Comparison of ENCODE assay signal across 19 cellular contexts in the genomic region with DNA sequence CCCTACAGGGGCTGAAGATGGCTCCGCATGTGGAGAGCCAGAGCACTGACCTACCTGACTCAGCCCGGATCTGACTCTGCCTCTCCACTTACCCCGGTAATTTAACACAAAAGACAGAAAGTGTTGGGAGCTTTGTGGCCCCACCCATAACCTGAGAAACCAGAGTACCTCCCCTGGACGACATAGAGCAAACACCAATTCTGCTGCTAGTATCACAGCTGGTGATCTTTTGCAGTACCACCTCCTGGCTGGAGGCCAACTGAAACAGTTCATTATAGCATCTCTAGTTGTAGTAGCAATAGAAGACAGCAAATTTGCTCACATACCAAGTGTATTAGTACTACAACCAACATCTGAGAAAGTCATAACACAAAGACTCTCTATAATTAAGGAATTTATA.
DNase-seq lines count a peak whose midpoint lies in the region; ATAC-seq and TF ChIP-seq lines count a peak whose summit lies in the region.
"Had no signal": no experiment of that assay in that cellular context is flagged by ENCODE, and none has a peak within 500 bp of the region (broad histone marks: within the 10 kb centered on the region; RNA-seq: fewer than 3 reads in every experiment).

No MANE protein-coding gene starts in this region.

- H3K27ac Mint-ChIP-seq in neural progenitor cell: no peak overlapping the region
- H3K27ac Mint-ChIP-seq: CD4-positive, alpha-beta memory T cell; T-helper 1 cell treated with Interleukin-12 subunit alpha and Interleukin-12 subunit beta and Interleukin-4 antibody, amounts not matched to agents 30 μg/mL and 1 μg/mL, for 36 hours had no signal

- H3K9me3 ChIP-seq in neural progenitor cell (ENCODE audit: low read depth) (no peaks in the 10 kb centered on the region), right cardiac atrium (ENCODE audit: control insufficient read depth, low read length) (no peaks in the 10 kb centered on the region), trophoblast cell (ENCODE audit: insufficient read depth, low read depth, low read length) (no peaks in the 10 kb centered on the region)
- H3K9me3 ChIP-seq: A549, BLaER1, SJSA1 had no signal

- H4K91ac ChIP-seq in trophoblast cell (ENCODE audit: low read depth, low read length): no peak overlapping the region

- H3K9ac ChIP-seq in neural progenitor cell: no peak overlapping the region
- H3K9ac ChIP-seq in trophoblast cell (ENCODE audit: low read length): no peak overlapping the region
- H3K9ac ChIP-seq: BLaER1 had no signal

- ATAC-seq in right cardiac atrium: no peak
- ATAC-seq: A549, HepG2, Panc1 had no signal

- no peak overlapping the region for H2AK5ac ChIP-seq in trophoblast cell (ENCODE audit: low read length)

- no peak overlapping the region for H3K14ac ChIP-seq in trophoblast cell (ENCODE audit: low read length)

- H3K79me2 ChIP-seq in neural progenitor cell (ENCODE audit: low read depth): no peaks in the 10 kb centered on the region
- no peaks in the 10 kb centered on the region for H3K79me2 ChIP-seq in trophoblast cell (ENCODE audit: control insufficient read depth, insufficient read depth, low read length, poor library complexity)

- no peak overlapping the region for H3K23ac ChIP-seq in trophoblast cell (ENCODE audit: low read length)

- no peak for TF ChIP-seq CTCF in neural progenitor cell (IDR thresholded peaks at IDR 0.05)

- no peak overlapping the region for H2BK120ac ChIP-seq in trophoblast cell (ENCODE audit: insufficient read depth, low read length, poor library complexity)

- intact Hi-C loops in right cardiac atrium (cut with DNase I): no loop called here

- no peaks in the 10 kb centered on the region for H4K20me1 ChIP-seq in neural progenitor cell (ENCODE audit: low read depth)
- H4K20me1 ChIP-seq: BLaER1 had no signal

- H2BK5ac ChIP-seq in trophoblast cell (ENCODE audit: low read depth, low read length, poor library complexity): no peak overlapping the region

- no peak overlapping the region for H3K4me3 ChIP-seq in neural progenitor cell
- no peak overlapping the region for H3K4me3 ChIP-seq in right cardiac atrium (ENCODE audit: low read length)
- H3K4me3 ChIP-seq in trophoblast cell (ENCODE audit: low read depth, low read length): no peak overlapping the region
- H3K4me3 ChIP-seq: A549, BLaER1, SJSA1 had no signal

- H3F3A ChIP-seq in neural progenitor cell (ENCODE audit: low read depth): no peaks in the 10 kb centered on the region

- DNase-seq in NCI-H510A (lab: John Stamatoyannopoulos, UW) (peak; percentile 0), NCI-H510A treated with DMSO at 0.1 percent for 48 hours (lab: John Stamatoyannopoulos, UW) (no peak), NCI-H1105 (lab: John Stamatoyannopoulos, UW) (peak; percentile 50), NCI-H774 (lab: John Stamatoyannopoulos, UW) (peak; percentile 12), neural progenitor cell (ENCODE audit: low spot score) (no peak), right cardiac atrium (no peak), trophoblast cell (no peak)
- DNase-seq: CD4-positive, alpha-beta memory T cell; DND-41; KBM-7; MV-4-11; NCI-H1694; NCI-H2171 had no signal

- H4K8ac ChIP-seq in trophoblast cell (ENCODE audit: low read depth, low read length): no peak overlapping the region

- H4K12ac ChIP-seq in trophoblast cell (ENCODE audit: low read depth, low read length): no peak overlapping the region

- H3K9me3 Mint-ChIP-seq in neural progenitor cell: no peaks in the 10 kb centered on the region
- H3K9me3 Mint-ChIP-seq: CD4-positive, alpha-beta memory T cell; T-helper 1 cell treated with Interleukin-12 subunit alpha and Interleukin-12 subunit beta and Interleukin-4 antibody, amounts not matched to agents 30 μg/mL and 1 μg/mL, for 36 hours had no signal

- H2BK12ac ChIP-seq in trophoblast cell (ENCODE audit: low read length): no peak overlapping the region

- H3K27me3 Mint-ChIP-seq in neural progenitor cell (ENCODE audit: insufficient read depth, low read depth): no peaks in the 10 kb centered on the region
- H3K27me3 Mint-ChIP-seq: CD4-positive, alpha-beta memory T cell had no signal

- no peak overlapping the region for H3K4ac ChIP-seq in trophoblast cell (ENCODE audit: low read depth, low read length)

- H3K36me3 ChIP-seq in neural progenitor cell: no peaks in the 10 kb centered on the region
- no peaks in the 10 kb centered on the region for H3K36me3 ChIP-seq in trophoblast cell (ENCODE audit: control insufficient read depth in 1 of 2, insufficient read depth in 2 of 2, low read length in 2 of 2)
- H3K36me3 ChIP-seq: BLaER1, SJSA1 had no signal

- no peak overlapping the region for H3K18ac ChIP-seq in trophoblast cell (ENCODE audit: low read length)

- H3K4me3 Mint-ChIP-seq in neural progenitor cell: no peak overlapping the region
- H3K4me3 Mint-ChIP-seq: CD4-positive, alpha-beta memory T cell; T-helper 1 cell treated with Interleukin-12 subunit alpha and Interleukin-12 subunit beta and Interleukin-4 antibody, amounts not matched to agents 30 μg/mL and 1 μg/mL, for 36 hours had no signal

- peak overlapping the region; percentile 24 for H2AFZ ChIP-seq in neural progenitor cell (replicated peaks)
- no peak overlapping the region for H2AFZ ChIP-seq in trophoblast cell (ENCODE audit: insufficient read depth, low read length, poor library complexity)

- H3K4me2 ChIP-seq in neural progenitor cell (no peak overlapping the region), trophoblast cell (ENCODE audit: low read length) (no peak overlapping the region)
- H3K4me2 ChIP-seq: A549, BLaER1 had no signal

- H3K27me3 ChIP-seq in neural progenitor cell (no peaks in the 10 kb centered on the region), right cardiac atrium (ENCODE audit: control insufficient read depth, insufficient read depth) (no peaks in the 10 kb centered on the region), trophoblast cell (ENCODE audit: insufficient read depth, low read length) (no peaks in the 10 kb centered on the region)
- H3K27me3 ChIP-seq: SJSA1 had no signal

- WGBS in right cardiac atrium: 67% methylated on average over 4 of the region's 4 CpGs
- WGBS in trophoblast cell (ENCODE audit: extremely low coverage, insufficient coverage, insufficient read length): no CpG with 5 or more reads among the region's 4 CpGs

- no peaks in the 10 kb centered on the region for H3K4me1 ChIP-seq in neural progenitor cell
- no peaks in the 10 kb centered on the region for H3K4me1 ChIP-seq in right cardiac atrium (ENCODE audit: control insufficient read depth, insufficient read depth, low read length)
- no peaks in the 10 kb centered on the region for H3K4me1 ChIP-seq in trophoblast cell (ENCODE audit: control insufficient read depth in 1 of 2, insufficient read depth in 2 of 2, low read length in 2 of 2)
- H3K4me1 ChIP-seq: A549, BLaER1, SJSA1 had no signal

- H3K27ac ChIP-seq in neural progenitor cell (no peak overlapping the region), right cardiac atrium (ENCODE audit: low read length) (no peak overlapping the region), trophoblast cell (ENCODE audit: low read depth, low read length) (no peak overlapping the region)
- H3K27ac ChIP-seq: A549, BLaER1, SJSA1 had no signal

- no peaks in the 10 kb centered on the region for H3K36me3 Mint-ChIP-seq in neural progenitor cell
- H3K36me3 Mint-ChIP-seq: CD4-positive, alpha-beta memory T cell had no signal

- no peaks in the 10 kb centered on the region for H3K79me1 ChIP-seq in trophoblast cell (ENCODE audit: low read length)

- no peaks in the 10 kb centered on the region for H3K4me1 Mint-ChIP-seq in neural progenitor cell
- H3K4me1 Mint-ChIP-seq: CD4-positive, alpha-beta memory T cell had no signal

Comparison
In these comparisons a context has a peak if more than half of its experiments do, and no peak if none do; other contexts are left out.
1. DNase-seq: peak in NCI-H510A (single experiment), NCI-H1105 (single experiment) and NCI-H774 (single experiment); none in NCI-H510A treated with DMSO at 0.1 percent for 48 hours (single experiment), neural progenitor cell (single experiment), right cardiac atrium (0 of 3) and trophoblast cell (0 of 2).